In genomic region chr10:104642001-104642270, GRCh38 we compare ENCODE assay signal across 19 cellular contexts. TPM values are rescaled to one million over a fixed set of nuclear protein-coding genes. Genes with fewer than 3 reads are reported as not detected.
A peak's percentile ranks its signal among the peaks of the same experiment; 100 is the strongest.
DNase-seq lines count a peak whose midpoint lies in the region; ATAC-seq, FAIRE-seq and TF ChIP-seq lines count a peak whose summit lies in the region.
"Had no signal": no experiment of that assay in that cellular context is flagged by ENCODE, and none has a peak within 500 bp of the region (broad histone marks: within the 10 kb centered on the region; RNA-seq: fewer than 3 reads in every experiment).

No MANE protein-coding gene starts in this region.

- peaks cover 29% of the 10 kb centered on the region for H3K27me3 Mint-ChIP-seq in glutamatergic neuron (ENCODE audit: unreplicated experiment)
- peaks cover 91% of the 10 kb centered on the region for H3K27me3 Mint-ChIP-seq in neural crest cell (ENCODE audit: low read depth)

- H3K4me1 ChIP-seq in A549 (peaks cover 27% of the 10 kb centered on the region), HUES64 (ENCODE audit: insufficient read depth, low read length) (no peaks in the 10 kb centered on the region), adrenal gland (replicated peaks in 1 of 2) (no peaks in the 10 kb centered on the region)
- H3K4me1 ChIP-seq: SJSA1 had no signal

- H3K36me3 Mint-ChIP-seq in glutamatergic neuron (ENCODE audit: unreplicated experiment) (peaks cover 17% of the 10 kb centered on the region), neural crest cell (ENCODE audit: low read depth) (peaks cover 9% of the 10 kb centered on the region)
- H3K36me3 Mint-ChIP-seq: activated naive CD8-positive, alpha-beta T cell treated with anti-CD3 and anti-CD28 coated beads, Interleukin-2, amount 10 ng/mL, durations not matched to agents 7 days and 5 days; CD8-positive, alpha-beta T cell; stimulated activated memory B cell treated with anti-CD40 and anti-IgM and Interleukin-4, amounts not matched to agents 10 μg/mL and 1 μg/mL and 100 μg/mL, for 72 hours had no signal

- POLR2A ChIA-PET in A549 (lab: Yijun Ruan, JAX) = no interaction called here

- H3K4me3 Mint-ChIP-seq in glutamatergic neuron (ENCODE audit: unreplicated experiment) (peak overlapping the region; percentile 83), neural crest cell (peak overlapping the region; percentile 88)
- H3K4me3 Mint-ChIP-seq: activated naive CD8-positive, alpha-beta T cell treated with anti-CD3 and anti-CD28 coated beads, Interleukin-2, amount 10 ng/mL, durations not matched to agents 7 days and 5 days; CD8-positive, alpha-beta T cell; stimulated activated memory B cell treated with anti-CD40 and anti-IgM and Interleukin-4, amounts not matched to agents 10 μg/mL and 1 μg/mL and 100 μg/mL, for 72 hours had no signal

- DNase-seq in A549 (ENCODE audit: low read depth in 1 of 2, low spot score in 1 of 2) (no peak), glutamatergic neuron (no peak), neural crest cell (ENCODE audit: low read depth, low spot score) (peak; percentile 15), SW480 (ENCODE audit: low spot score) (no peak), A172 (ENCODE audit: low spot score) (no peak), adrenal gland (no peak)
- DNase-seq in activated CD8-positive, alpha-beta memory T cell treated with anti-CD3 and anti-CD28 coated beads, Interleukin-2, amount 50 U/mL, for 4 hours = no peak
- DNase-seq: activated naive CD8-positive, alpha-beta T cell treated with anti-CD3 and anti-CD28 coated beads, Interleukin-2, amount 10 ng/mL, durations not matched to agents 7 days and 5 days; CD8-positive, alpha-beta T cell; DND-41; effector memory CD4-positive, alpha-beta T cell; heart left ventricle; tibial artery had no signal

- WGBS in A549 (ENCODE audit: missing lambda C conversion rate) = 13% methylated on average over 9 of the region's 14 CpGs
- 3% methylated on average over 6 of the region's 14 CpGs for WGBS in HUES64
- WGBS in adrenal gland, 4 donors = 0 to 2% (median 1%) methylated on average over 13 to 14 of the region's 14 CpGs

- H3K4me1 Mint-ChIP-seq in glutamatergic neuron (ENCODE audit: low read depth, unreplicated experiment) = peaks cover 4% of the 10 kb centered on the region
- H3K4me1 Mint-ChIP-seq in neural crest cell = peaks cover 20% of the 10 kb centered on the region

- no peak for ATAC-seq in A549
- ATAC-seq: CD8-positive, alpha-beta T cell; stimulated activated memory B cell treated with anti-CD40 and anti-IgM and Interleukin-4, amounts not matched to agents 10 μg/mL and 1 μg/mL and 100 μg/mL, for 72 hours had no signal

- no peak for TF ChIP-seq POLR2A in A549 (IDR thresholded peaks at IDR 0.05; ENCODE audit: low read length)
- TF ChIP-seq POLR2A in adrenal gland (IDR thresholded peaks at IDR 0.05) = no peak

- TF ChIP-seq CTCF in A549 (IDR thresholded peaks at IDR 0.05) = no peak
- TF ChIP-seq CTCF in glutamatergic neuron (IDR thresholded peaks at IDR 0.05; ENCODE audit: partially characterized antibody, unreplicated experiment) = no peak
- no peak for TF ChIP-seq CTCF in neural crest cell (conservative IDR thresholded peaks at IDR 0.05)
- TF ChIP-seq CTCF in adrenal gland (IDR thresholded peaks at IDR 0.05) = no peak

- no peak for TF ChIP-seq EP300 in A549 (IDR thresholded peaks at IDR 0.05)

- peak overlapping the region; percentile 88 for H3K4me2 ChIP-seq in A549

- CTCF ChIA-PET in A549 (lab: Yijun Ruan, JAX) = no interaction called here

- no peaks in the 10 kb centered on the region for H3K9me3 ChIP-seq in A549
- H3K9me3 ChIP-seq in HUES64 (ENCODE audit: insufficient read depth, low read depth, low read length) = no peaks in the 10 kb centered on the region
- H3K9me3 ChIP-seq in adrenal gland (replicated peaks in 1 of 3) = no peaks in the 10 kb centered on the region
- H3K9me3 ChIP-seq: heart left ventricle, SJSA1, tibial artery had no signal

- intact Hi-C loops in adrenal gland (cut with DNase I) = no loop called here

- H3K36me3 ChIP-seq in HUES64 (ENCODE audit: insufficient read depth, low read length) (no peaks in the 10 kb centered on the region), adrenal gland (replicated peaks in 1 of 2) (no peaks in the 10 kb centered on the region)
- H3K36me3 ChIP-seq: heart left ventricle, SJSA1, tibial artery had no signal

- H3K27ac ChIP-seq in A549 = no peak overlapping the region
- no peak overlapping the region for H3K27ac ChIP-seq in HUES64 (ENCODE audit: low read depth, low read length)
- no peak overlapping the region for H3K27ac ChIP-seq in adrenal gland
- H3K27ac ChIP-seq: heart left ventricle, SJSA1, tibial artery had no signal

- peaks cover 6% of the 10 kb centered on the region for H3K9me3 Mint-ChIP-seq in glutamatergic neuron (ENCODE audit: unreplicated experiment)
- H3K9me3 Mint-ChIP-seq in neural crest cell = no peaks in the 10 kb centered on the region
- H3K9me3 Mint-ChIP-seq: activated naive CD8-positive, alpha-beta T cell treated with anti-CD3 and anti-CD28 coated beads, Interleukin-2, amount 10 ng/mL, durations not matched to agents 7 days and 5 days; activated T-cell treated with anti-CD3 and anti-CD28 coated beads, Interleukin-2, amount 50 U/mL, for 72 hours; CD8-positive, alpha-beta T cell; stimulated activated memory B cell treated with anti-CD40 and anti-IgM and Interleukin-4, amounts not matched to agents 10 μg/mL and 1 μg/mL and 100 μg/mL, for 72 hours had no signal

- H3K9ac ChIP-seq in HUES64 (ENCODE audit: low read depth, low read length) = no peak overlapping the region

- FAIRE-seq in A549 (lab: Jason Lieb, UNC) = no peak

- H3K27me3 ChIP-seq in HUES64 (ENCODE audit: insufficient read depth, low read length) (peaks cover 97% of the 10 kb centered on the region), adrenal gland (peaks cover 50% of the 10 kb centered on the region)

- TF ChIP-seq RAD21 in A549 (conservative IDR thresholded peaks at IDR 0.05 in 1 of 2, IDR thresholded peaks at IDR 0.05 in 1 of 2) = no peak

- H3K27ac Mint-ChIP-seq in glutamatergic neuron (ENCODE audit: unreplicated experiment) (no peak overlapping the region), neural crest cell (ENCODE audit: unreplicated experiment) (no peak overlapping the region)
- H3K27ac Mint-ChIP-seq: activated naive CD8-positive, alpha-beta T cell treated with anti-CD3 and anti-CD28 coated beads, Interleukin-2, amount 10 ng/mL, durations not matched to agents 7 days and 5 days; activated T-cell treated with anti-CD3 and anti-CD28 coated beads, Interleukin-2, amount 50 U/mL, for 72 hours; CD8-positive, alpha-beta T cell; stimulated activated memory B cell treated with anti-CD40 and anti-IgM and Interleukin-4, amounts not matched to agents 10 μg/mL and 1 μg/mL and 100 μg/mL, for 72 hours had no signal

- H3K4me3 ChIP-seq in A549 (peak overlapping the region; percentile 34), HUES64 (ENCODE audit: low read length) (peak overlapping the region; percentile 69), adrenal gland (no peak overlapping the region)
- H3K4me3 ChIP-seq: SJSA1 had no signal

TF ChIP-seq in A549, 52 proteins besides CTCF, POLR2A, EP300 and RAD21:
- no peak for TF ChIP-seq MAX (IDR thresholded peaks at IDR 0.05)
- TF ChIP-seq CHD2 (IDR thresholded peaks at IDR 0.05; ENCODE audit: low read length, partially characterized antibody) = no peak
- TF ChIP-seq JUNB (IDR thresholded peaks at IDR 0.05) = no peak
- no peak for TF ChIP-seq ZNF302 (CRISPR knock-in tag; IDR thresholded peaks at IDR 0.05)
- TF ChIP-seq NR3C1 (IDR thresholded peaks at IDR 0.05) = no peak
- no peak for TF ChIP-seq ZSCAN20 (CRISPR knock-in tag; IDR thresholded peaks at IDR 0.05)
- TF ChIP-seq HOXA7 (CRISPR knock-in tag; IDR thresholded peaks at IDR 0.05) = no peak
- TF ChIP-seq PBX3 (IDR thresholded peaks at IDR 0.05) = no peak
- no peak for TF ChIP-seq BHLHE40 (IDR thresholded peaks at IDR 0.05; ENCODE audit: low read depth, low read length)
- TF ChIP-seq RNF2 (IDR thresholded peaks at IDR 0.05; ENCODE audit: borderline replicate concordance, low read depth) = no peak
- no peak for TF ChIP-seq CBX8 (IDR thresholded peaks at IDR 0.05)
- TF ChIP-seq RCOR1 (IDR thresholded peaks at IDR 0.05; ENCODE audit: low read depth, low read length) = no peak
- TF ChIP-seq MYC (IDR thresholded peaks at IDR 0.05; ENCODE audit: borderline replicate concordance, low read length) = no peak
- no peak for TF ChIP-seq FOSB (CRISPR knock-in tag; IDR thresholded peaks at IDR 0.05)
- no peak for TF ChIP-seq SREBF2 (IDR thresholded peaks at IDR 0.05)
- no peak for TF ChIP-seq NFE2L2 (conservative IDR thresholded peaks at IDR 0.05; ENCODE audit: low read length)
- no peak for TF ChIP-seq EHF (CRISPR knock-in tag; IDR thresholded peaks at IDR 0.05)
- no peak for TF ChIP-seq KDM1A (IDR thresholded peaks at IDR 0.05; ENCODE audit: low read depth)
- TF ChIP-seq SMC3 (IDR thresholded peaks at IDR 0.05) = no peak
TF ChIP-seq in A549: peak in this region for 0.

RNA-seq across cellular contexts. Expression of gene SORCS3, which starts 0.8 kb away (rescaled TPM):
- polyA plus RNA-seq in A549 (2011; rRNA removed) = not detected in 2 replicates
- not detected in 2 replicates for polyA plus RNA-seq in A549 (2012; cell fraction: cytosol; rRNA removed)
- not detected in 2 replicates for polyA plus RNA-seq in A549 (2012; cell fraction: nucleus; rRNA removed)
- polyA plus RNA-seq in A549 (2017; fragmentation: RNase III; extraction: RNeasy Plus Mini Kit Qiagen cat#74134 plus additional on column Dnase treatment) = not detected in 3 replicates
- not detected in 2 replicates for polyA minus RNA-seq in A549 (2011; rRNA and poly(A)+ RNA removed)
- polyA plus RNA-seq in HUES64 (2013, experiment 1 of 2) = 0.20 TPM
- polyA plus RNA-seq in HUES64 (2013, experiment 2 of 2) = 0.32 TPM
- total RNA-seq in glutamatergic neuron (ENCODE audit: unreplicated experiment) = 2.0 TPM
- 3.3 and 3.4 TPM in 2 replicates for total RNA-seq in neural crest cell
- total RNA-seq in A172 (2014; rRNA removed; shearing (Covaris generic)) = not detected in 2 replicates
- total RNA-seq in adrenal gland = 1 to 10 TPM in 3 of 8 donors, under 1 TPM in 3, not detected in 2; 0.22 to 3.4 (median 1.1) TPM
- 1 to 10 TPM in 2 of 3 donors, under 1 TPM in 1; 0.64 to 2.4 (median 2.2) TPM for polyA plus RNA-seq in adrenal gland
- total RNA-seq: activated naive CD8-positive, alpha-beta T cell treated with anti-CD3 and anti-CD28 coated beads, Interleukin-2, amount 10 ng/mL, durations not matched to agents 7 days and 5 days; activated T-cell treated with anti-CD3 and anti-CD28 coated beads, Interleukin-2, amount 50 U/mL, for 72 hours; fibroblast of lung; OCI-LY7; SJSA1 had no signal
- polyA plus RNA-seq: fibroblast of lung had no signal

Comparison
In these comparisons a context has a peak if more than half of its experiments do, and no peak if none do; other contexts are left out.
1. H3K4me3 ChIP-seq: peak in A549 (single experiment) and HUES64 (single experiment); none in adrenal gland (0 of 4).